8 cellular contexts compared by ENCODE assay signal in genomic region chr11:113773092-113773415, GRCh38. TPM values are rescaled to one million over a fixed set of nuclear protein-coding genes. Genes with fewer than 3 reads are reported as not detected.
DNase-seq lines count a peak whose midpoint lies in the region; ATAC-seq, FAIRE-seq and TF ChIP-seq lines count a peak whose summit lies in the region.

No MANE protein-coding gene starts in this region.

- peak overlapping the region; percentile 50 to 77 (median 62) for H3K4me3 ChIP-seq in pancreas

- intact Hi-C loops in pancreas (cut with DNase I) = no loop called here

- ATAC-seq in T-cell (replicated peaks in 1 of 4) = peak in 1 of 4 experiments; percentile 6
- peak; percentile 14 for ATAC-seq in foreskin keratinocyte
- peak; percentile 35 to 56 (median 46) for ATAC-seq in pancreas
- ATAC-seq in HG03139 (IDR thresholded peaks at IDR 0.05; ENCODE audit: unreplicated experiment) = no peak
- ATAC-seq in GM18873 (IDR thresholded peaks at IDR 0.05; ENCODE audit: low FRiP score, unreplicated experiment) = no peak

- DNase-seq in HEK293T (ENCODE audit: extremely low spot score) (peak; percentile 54), T-cell (peak in 1 of 34 experiments; percentile 0), foreskin keratinocyte (no peak), pancreas (peak in 1 of 6 donors; percentile 48), GF-D8 (lab: John Stamatoyannopoulos, UW) (no peak)

- no peak for FAIRE-seq in pancreas (lab: Jason Lieb, UNC)

- H3K27ac Mint-ChIP-seq in T-cell = peak overlapping the region; percentile 82 to 92

- H3K9me3 ChIP-seq in pancreas = no peaks in the 10 kb centered on the region

- H3K4me1 ChIP-seq in foreskin keratinocyte = peaks cover 3% of the 10 kb centered on the region
- peaks cover 0 to 8% (median 4%) of the 10 kb centered on the region in 3 donors for H3K4me1 ChIP-seq in pancreas

- POLR2A ChIA-PET in HEK293T (lab: Yijun Ruan, JAX) = interaction anchor here (1.0 to 2.3 kb wide), 4 partner anchors 9 to 34 kb away, joined by 3 to 8 read pairs (median 4); no protein-coding TSS in a partner anchor
- POLR2A ChIA-PET in T-cell (lab: Charles Lee) = interaction anchor here in 1 of 2 donors (0.6 kb wide), 1 partner anchor 1791 kb away, joined by 3 read pairs; no protein-coding TSS in a partner anchor

- no peaks in the 10 kb centered on the region for H3K27me3 ChIP-seq in foreskin keratinocyte
- no peaks in the 10 kb centered on the region for H3K27me3 ChIP-seq in pancreas

- H3K27me3 Mint-ChIP-seq in T-cell = peaks cover 2 to 6% of the 10 kb centered on the region in 2 donors

- H3K27ac ChIP-seq in C4-2B (peak overlapping the region; percentile 81), foreskin keratinocyte (peak overlapping the region; percentile 77), pancreas (peak overlapping the region in 3 of 4 donors; percentile 46 to 86 (median 81))

- CTCF ChIA-PET in HEK293T (lab: Yijun Ruan, JAX) (interaction anchor here (0.5 to 0.7 kb wide), 6 partner anchors 14 to 495 kb away, joined by 3 to 4 read pairs (median 3); no protein-coding TSS in a partner anchor), T-cell (lab: Charles Lee) (interaction anchor here in 1 of 2 donors (0.6 to 1.0 kb wide), 3 partner anchors 9 to 398 kb away, joined by 3 read pairs; no protein-coding TSS in a partner anchor)

- TF ChIP-seq CTCF in C4-2B (conservative IDR thresholded peaks at IDR 0.05) = no peak
- no peak for TF ChIP-seq CTCF in foreskin keratinocyte (conservative IDR thresholded peaks at IDR 0.05)
- TF ChIP-seq CTCF in pancreas (IDR thresholded peaks at IDR 0.05) = no peak

- H3K36me3 ChIP-seq in pancreas = no peaks in the 10 kb centered on the region

- H3K4me1 Mint-ChIP-seq in T-cell = peaks cover 22 to 33% (median 26%) of the 10 kb centered on the region in 3 donors

- H3K9me3 Mint-ChIP-seq in T-cell = no peaks in the 10 kb centered on the region

- 0 to 1% methylated on average over 9 to 10 of the region's 10 CpGs for WGBS in pancreas, 2 donors

- peaks cover 8% of the 10 kb centered on the region for H3K36me3 Mint-ChIP-seq in T-cell

- H3K4me3 Mint-ChIP-seq in T-cell = peak overlapping the region; percentile 97 to 100 (median 99)

TF ChIP-seq in HEK293T, 16 proteins besides CTCF, POLR2A, EP300 and RAD21:
- TF ChIP-seq FOXM1 (IDR thresholded peaks at IDR 0.05; ENCODE audit: borderline replicate concordance) = no peak
- TF ChIP-seq TARDBP (IDR thresholded peaks at IDR 0.05) = no peak

RNA-seq across cellular contexts. Expression of gene ZW10, which starts 0.4 kb away (rescaled TPM):
- total RNA-seq in T-cell = 1 to 10 TPM; 6.7 to 8.7 (median 8.4) TPM
- 27.0 and 28.9 TPM in 2 replicates for total RNA-seq in foreskin keratinocyte
- polyA plus RNA-seq in foreskin keratinocyte = 12.7 and 16.1 TPM in 2 replicates
- 1 to 10 TPM; 6.5 to 8.2 (median 7.2) TPM for total RNA-seq in pancreas
- polyA plus RNA-seq in pancreas = 1 to 10 TPM; 2.8 to 5.7 TPM

RNA-seq across cellular contexts. Expression of gene CLDN25, which starts 6.5 kb away (rescaled TPM):
- total RNA-seq in T-cell (not detected), foreskin keratinocyte (not detected in 2 replicates), pancreas (not detected)
- polyA plus RNA-seq in foreskin keratinocyte (not detected in 2 replicates), pancreas (not detected)

Comparison
In these comparisons a context has a peak if more than half of its experiments do, and no peak if none do; other contexts are left out.
1. ATAC-seq: peak in foreskin keratinocyte (single experiment) and pancreas (4 of 4); none in HG03139 (single experiment) and GM18873 (single experiment).
2. Peak in every context shown above with its lines, with median percentiles within 50 percentile points of each other: H3K27ac ChIP-seq.